2 cellular contexts compared by ENCODE assay signal in the genomic region with DNA sequence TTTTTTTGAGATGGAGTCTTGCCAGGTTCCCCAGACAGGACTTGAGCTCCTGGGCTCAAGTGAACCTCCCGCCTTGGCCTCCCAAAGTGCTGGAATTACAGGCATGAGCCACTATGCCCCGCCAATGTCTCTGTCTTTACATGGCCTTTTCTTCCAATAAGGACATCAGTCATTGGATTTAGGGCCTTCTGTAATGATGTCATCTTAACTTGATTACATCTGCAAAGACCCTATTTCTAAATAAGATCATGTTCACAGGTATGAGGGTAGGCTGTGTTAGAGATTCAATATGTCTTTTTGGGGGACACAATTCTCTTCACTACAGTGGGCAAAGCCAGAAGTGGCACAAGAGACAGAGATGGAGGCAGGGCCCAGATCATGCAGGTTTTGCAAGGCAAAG.
TF ChIP-seq lines count a peak whose summit lies in the region.

No MANE protein-coding gene starts in this region.

TF ChIP-seq in HepG2, 621 proteins besides CTCF, POLR2A, EP300 and RAD21 (continued from another document):
- TF ChIP-seq ATF7 (IDR thresholded peaks at IDR 0.05) (peak; percentile 80), ATF7 (CRISPR knock-in tag; IDR thresholded peaks at IDR 0.05) (no peak)

TF ChIP-seq in HEK293, 187 proteins besides CTCF, POLR2A, EP300 and RAD21 (continued from another document):
- TF ChIP-seq ZNF785 (tag by site-specific recombination; IDR thresholded peaks at IDR 0.05) (no peak), SP2 (tag by site-specific recombination; IDR thresholded peaks at IDR 0.05) (no peak), ZNF174 (tag by site-specific recombination; IDR thresholded peaks at IDR 0.05) (no peak), OVOL3 (tag by site-specific recombination; IDR thresholded peaks at IDR 0.05) (no peak), ZNF555 (tag by site-specific recombination; conservative IDR thresholded peaks at IDR 0.05) (no peak)
- TF ChIP-seq, protein P1, sequence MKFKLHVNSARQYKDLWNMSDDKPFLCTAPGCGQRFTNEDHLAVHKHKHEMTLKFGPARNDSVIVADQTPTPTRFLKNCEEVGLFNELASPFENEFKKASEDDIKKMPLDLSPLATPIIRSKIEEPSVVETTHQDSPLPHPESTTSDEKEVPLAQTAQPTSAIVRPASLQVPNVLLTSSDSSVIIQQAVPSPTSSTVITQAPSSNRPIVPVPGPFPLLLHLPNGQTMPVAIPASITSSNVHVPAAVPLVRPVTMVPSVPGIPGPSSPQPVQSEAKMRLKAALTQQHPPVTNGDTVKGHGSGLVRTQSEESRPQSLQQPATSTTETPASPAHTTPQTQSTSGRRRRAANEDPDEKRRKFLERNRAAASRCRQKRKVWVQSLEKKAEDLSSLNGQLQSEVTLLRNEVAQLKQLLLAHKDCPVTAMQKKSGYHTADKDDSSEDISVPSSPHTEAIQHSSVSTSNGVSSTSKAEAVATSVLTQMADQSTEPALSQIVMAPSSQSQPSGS (tag by site-specific recombination; IDR thresholded peaks at IDR 0.05; ENCODE audit: low read depth) = peak; percentile 57
- TF ChIP-seq, protein P2, sequence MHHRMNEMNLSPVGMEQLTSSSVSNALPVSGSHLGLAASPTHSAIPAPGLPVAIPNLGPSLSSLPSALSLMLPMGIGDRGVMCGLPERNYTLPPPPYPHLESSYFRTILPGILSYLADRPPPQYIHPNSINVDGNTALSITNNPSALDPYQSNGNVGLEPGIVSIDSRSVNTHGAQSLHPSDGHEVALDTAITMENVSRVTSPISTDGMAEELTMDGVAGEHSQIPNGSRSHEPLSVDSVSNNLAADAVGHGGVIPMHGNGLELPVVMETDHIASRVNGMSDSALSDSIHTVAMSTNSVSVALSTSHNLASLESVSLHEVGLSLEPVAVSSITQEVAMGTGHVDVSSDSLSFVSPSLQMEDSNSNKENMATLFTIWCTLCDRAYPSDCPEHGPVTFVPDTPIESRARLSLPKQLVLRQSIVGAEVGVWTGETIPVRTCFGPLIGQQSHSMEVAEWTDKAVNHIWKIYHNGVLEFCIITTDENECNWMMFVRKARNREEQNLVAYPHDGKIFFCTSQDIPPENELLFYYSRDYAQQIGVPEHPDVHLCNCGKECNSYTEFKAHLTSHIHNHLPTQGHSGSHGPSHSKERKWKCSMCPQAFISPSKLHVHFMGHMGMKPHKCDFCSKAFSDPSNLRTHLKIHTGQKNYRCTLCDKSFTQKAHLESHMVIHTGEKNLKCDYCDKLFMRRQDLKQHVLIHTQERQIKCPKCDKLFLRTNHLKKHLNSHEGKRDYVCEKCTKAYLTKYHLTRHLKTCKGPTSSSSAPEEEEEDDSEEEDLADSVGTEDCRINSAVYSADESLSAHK (tag by site-specific recombination; IDR thresholded peaks at IDR 0.05) = no peak
